Comparison of ENCODE assay signal across 24 cellular contexts in genomic region chr16:81834868-81835267, GRCh38.
"Had no signal": no experiment of that assay in that cellular context is flagged by ENCODE, and none has a peak within 500 bp of the region (broad histone marks: within the 10 kb centered on the region; RNA-seq: fewer than 3 reads in every experiment).

No MANE protein-coding gene starts in this region.

- H3K9me3 ChIP-seq: body of pancreas, suprapubic skin, transverse colon, uterus had no signal

- ATAC-seq: body of pancreas had no signal

- H3K36me3 ChIP-seq: suprapubic skin, transverse colon, uterus had no signal

- H3K27ac Mint-ChIP-seq: activated CD4-positive, alpha-beta memory T cell treated with anti-CD3 and anti-CD28 coated beads, Interleukin-2, amount 10 ng/mL, durations not matched to agents 7 days and 5 days; activated naive CD8-positive, alpha-beta T cell treated with anti-CD3 and anti-CD28 coated beads, Interleukin-2, amount 10 ng/mL, durations not matched to agents 7 days and 5 days; activated T-cell treated with anti-CD3 and anti-CD28 coated beads, Interleukin-2, amount 50 U/mL, for 24 hours; activated T-helper 2 cell treated with anti-CD3 and anti-CD28 coated beads, Interferon-gamma antibody, Interleukin-2, Interleukin-4, amounts not matched to agents 10 μg/mL and 5 μg/mL and 100 μg/mL, durations not matched to agents 14 hours and 24 hours and 36 hours; endodermal cell; nephron; T-helper 2 cell treated with Interferon-gamma antibody and Interleukin-4, amounts not matched to agents 5 μg/mL and 100 μg/mL, for 36 hours had no signal

- DNase-seq: activated CD4-positive, alpha-beta memory T cell treated with anti-CD3 and anti-CD28 coated beads, Interleukin-2, amount 10 ng/mL, durations not matched to agents 7 days and 5 days; activated CD4-positive, alpha-beta T cell treated with anti-CD3 and anti-CD28 coated beads for 4 hours; activated naive CD4-positive, alpha-beta T cell treated with Interleukin-2 at 50 U/mL for 16 hours; activated naive CD8-positive, alpha-beta T cell treated with anti-CD3 and anti-CD28 coated beads, Interleukin-2, amount 10 ng/mL, durations not matched to agents 7 days and 5 days; activated T-cell treated with anti-CD3 and anti-CD28 coated beads, Interleukin-2, amount 50 U/mL, for 24 hours; amygdala; body of pancreas; caudate nucleus; dorsolateral prefrontal cortex; endodermal cell; foreskin fibroblast; mesendoderm; occipital lobe; posterior cingulate gyrus; retina; stimulated activated CD4-positive, alpha-beta T cell treated with anti-CD3 and anti-CD28 coated beads, Interleukin-12 subunit alpha, Interleukin-12 subunit beta, amount 100 ng/mL, for 4 hours; stimulated activated CD4-positive, alpha-beta T cell treated with anti-CD3 and anti-CD28 coated beads, Interleukin-2, amount 100 ng/mL, for 24 hours; transverse colon; uterus had no signal

- H3K27me3 Mint-ChIP-seq: activated CD4-positive, alpha-beta memory T cell treated with anti-CD3 and anti-CD28 coated beads, Interleukin-2, amount 10 ng/mL, durations not matched to agents 7 days and 5 days; stimulated activated naive CD8-positive, alpha-beta T cell treated with anti-CD3 and anti-CD28 coated beads, Interleukin-15, Interleukin-2, amounts not matched to agents 100 ng/mL and 50 ng/mL, for 24 hours had no signal

- H3K36me3 Mint-ChIP-seq: activated naive CD8-positive, alpha-beta T cell treated with anti-CD3 and anti-CD28 coated beads, Interleukin-2, amount 10 ng/mL, durations not matched to agents 7 days and 5 days had no signal

- H3K4me1 Mint-ChIP-seq: nephron had no signal

- H3K4me3 Mint-ChIP-seq: activated CD4-positive, alpha-beta memory T cell treated with anti-CD3 and anti-CD28 coated beads, Interleukin-2, amount 10 ng/mL, durations not matched to agents 7 days and 5 days; activated naive CD8-positive, alpha-beta T cell treated with anti-CD3 and anti-CD28 coated beads, Interleukin-2, amount 10 ng/mL, durations not matched to agents 7 days and 5 days; activated T-cell treated with anti-CD3 and anti-CD28 coated beads, Interleukin-2, amount 50 U/mL, for 24 hours; endodermal cell; nephron; stimulated activated naive CD8-positive, alpha-beta T cell treated with anti-CD3 and anti-CD28 coated beads, Interleukin-15, Interleukin-2, amounts not matched to agents 100 ng/mL and 50 ng/mL, for 24 hours; T-helper 2 cell treated with Interferon-gamma antibody and Interleukin-4, amounts not matched to agents 5 μg/mL and 100 μg/mL, for 36 hours had no signal

- H3K4me1 ChIP-seq: body of pancreas, suprapubic skin, uterus had no signal

- H3K4me3 ChIP-seq: body of pancreas, dorsolateral prefrontal cortex, suprapubic skin, transverse colon, uterus had no signal

- H3K9me3 Mint-ChIP-seq: activated CD4-positive, alpha-beta memory T cell treated with anti-CD3 and anti-CD28 coated beads, Interleukin-2, amount 10 ng/mL, durations not matched to agents 7 days and 5 days; activated naive CD8-positive, alpha-beta T cell treated with anti-CD3 and anti-CD28 coated beads, Interleukin-2, amount 10 ng/mL, durations not matched to agents 7 days and 5 days; activated T-cell treated with anti-CD3 and anti-CD28 coated beads, Interleukin-2, amount 50 U/mL, for 24 hours; activated T-helper 2 cell treated with anti-CD3 and anti-CD28 coated beads, Interferon-gamma antibody, Interleukin-2, Interleukin-4, amounts not matched to agents 10 μg/mL and 5 μg/mL and 100 μg/mL, durations not matched to agents 14 hours and 24 hours and 36 hours; endodermal cell; nephron; stimulated activated naive CD8-positive, alpha-beta T cell treated with anti-CD3 and anti-CD28 coated beads, Interleukin-15, Interleukin-2, amounts not matched to agents 100 ng/mL and 50 ng/mL, for 24 hours; T-helper 2 cell treated with Interferon-gamma antibody and Interleukin-4, amounts not matched to agents 5 μg/mL and 100 μg/mL, for 36 hours had no signal
